8 cellular contexts compared by ENCODE assay signal in genomic region chr11:107591446-107592236, GRCh38. TPM values are rescaled to one million over a fixed set of nuclear protein-coding genes. Genes with fewer than 3 reads are reported as not detected.
DNase-seq lines count a peak whose midpoint lies in the region; ATAC-seq and TF ChIP-seq lines count a peak whose summit lies in the region.

No MANE protein-coding gene starts in this region.

- DNase-seq in NCI-H1417 (lab: John Stamatoyannopoulos, UW) (peak in 2 of 3 experiments; percentile 75 to 78), NCI-H1417 treated with DMSO at 0.1 percent for 48 hours (lab: John Stamatoyannopoulos, UW) (no peak), activated B cell treated with CpG ODN at 0.5 μM for 24 hours (peak; percentile 23), myocyte (ENCODE audit: low read depth) (peak; percentile 60), thyroid gland (peak in 1 of 2 donors; percentile 9), glomerular visceral epithelial cell (ENCODE audit: extremely low spot score) (no peak)
- no peak for DNase-seq in effector memory CD4-positive, alpha-beta T cell

- H3K9me3 Mint-ChIP-seq in activated B cell treated with CpG ODN at 0.5 μM for 24 hours, result no peaks in the 10 kb centered on the region

- H3K4me3 Mint-ChIP-seq in activated B cell treated with CpG ODN at 0.5 μM for 24 hours, result peak overlapping the region; percentile 81

- peaks cover 17% of the 10 kb centered on the region for H3K4me1 ChIP-seq in effector memory CD4-positive, alpha-beta T cell (ENCODE audit: control insufficient read depth, insufficient read depth, low read length, poor library complexity, severe bottlenecking)
- peaks cover 8 to 17% of the 10 kb centered on the region in 2 donors for H3K4me1 ChIP-seq in thyroid gland

- POLR2A ChIA-PET in activated B cell treated with CpG ODN at 0.5 μM for 24 hours (lab: Charles Lee), result interaction anchor here (0.5 kb wide), 1 partner anchor 8 kb away, joined by 3 read pairs; no protein-coding TSS in a partner anchor

- peaks cover 28% of the 10 kb centered on the region for H3K4me1 Mint-ChIP-seq in activated B cell treated with CpG ODN at 0.5 μM for 24 hours

- CTCF ChIA-PET in activated B cell treated with CpG ODN at 0.5 μM for 24 hours (lab: Charles Lee), result interaction anchor here (1.3 kb wide), 1 partner anchor 179 kb away, joined by 4 read pairs; no protein-coding TSS in a partner anchor

- TF ChIP-seq POLR2A in thyroid gland (IDR thresholded peaks at IDR 0.05), result no peak

- peak overlapping the region; percentile 64 for H3K4me3 ChIP-seq in effector memory CD4-positive, alpha-beta T cell (ENCODE audit: insufficient read depth, low read depth, low read length, poor library complexity, severe bottlenecking)
- peak overlapping the region; percentile 23 to 79 (median 43) for H3K4me3 ChIP-seq in thyroid gland (replicated peaks in 1 of 3)

- H3K27me3 Mint-ChIP-seq in activated B cell treated with CpG ODN at 0.5 μM for 24 hours, result peaks cover 67% of the 10 kb centered on the region

- peaks cover 42% of the 10 kb centered on the region for H3K27me3 ChIP-seq in effector memory CD4-positive, alpha-beta T cell (replicated peaks; ENCODE audit: control insufficient read depth, insufficient read depth, low read length, poor library complexity, severe bottlenecking)
- H3K27me3 ChIP-seq in thyroid gland, result no peaks in the 10 kb centered on the region

- H3K27ac ChIP-seq in effector memory CD4-positive, alpha-beta T cell (ENCODE audit: insufficient read depth, low read length, poor library complexity, severe bottlenecking), result no peak overlapping the region
- H3K27ac ChIP-seq in thyroid gland, result no peak overlapping the region

- peak; percentile 21 for ATAC-seq in HG03039 (IDR thresholded peaks at IDR 0.05; ENCODE audit: unreplicated experiment)
- peak; percentile 31 for ATAC-seq in activated B cell treated with CpG ODN at 0.5 μM for 24 hours (ENCODE audit: low read depth)

- TF ChIP-seq CTCF in activated B cell treated with CpG ODN at 0.5 μM for 24 hours (IDR thresholded peaks at IDR 0.05), result no peak
- TF ChIP-seq CTCF in thyroid gland (IDR thresholded peaks at IDR 0.05), result no peak

- H3K9me3 ChIP-seq in effector memory CD4-positive, alpha-beta T cell (ENCODE audit: control insufficient read depth, low read length), result no peaks in the 10 kb centered on the region
- H3K9me3 ChIP-seq in thyroid gland, result no peaks in the 10 kb centered on the region

- WGBS in thyroid gland, 2 donors, result 2% methylated on average over 23 to 31 of the region's 46 CpGs

- intact Hi-C loops in activated B cell treated with CpG ODN at 0.5 μM for 24 hours (cut with micrococcal nuclease), result no loop called here
- intact Hi-C loops in thyroid gland (cut with DNase I), result no loop called here

- H3K36me3 Mint-ChIP-seq in activated B cell treated with CpG ODN at 0.5 μM for 24 hours (ENCODE audit: low read depth), result no peaks in the 10 kb centered on the region

- no peak overlapping the region for H3K27ac Mint-ChIP-seq in activated B cell treated with CpG ODN at 0.5 μM for 24 hours

- no peaks in the 10 kb centered on the region for H3K36me3 ChIP-seq in effector memory CD4-positive, alpha-beta T cell (ENCODE audit: control insufficient read depth, insufficient read depth, low read length)
- no peaks in the 10 kb centered on the region for H3K36me3 ChIP-seq in thyroid gland

RNA-seq across cellular contexts. Expression of gene ELMOD1, which starts 0.7 kb away (rescaled TPM):
- total RNA-seq in activated B cell treated with CpG ODN at 0.5 μM for 24 hours (not detected in 2 replicates), myocyte (3.5 and 9.3 TPM in 2 replicates), thyroid gland (not detected)
- polyA plus RNA-seq in myocyte (2012), result 4.1 TPM

RNA-seq across cellular contexts. Expression of gene ALKBH8, which starts 26.1 kb away (rescaled TPM):
- total RNA-seq in activated B cell treated with CpG ODN at 0.5 μM for 24 hours (11.8 and 12.4 TPM in 2 replicates), myocyte (4.9 and 7.1 TPM in 2 replicates), thyroid gland (10 to 100 TPM in 3 of 4 donors, 1 to 10 TPM in 1; 7.4 to 11.6 (median 10.9) TPM)
- 4.2 TPM for polyA plus RNA-seq in myocyte (2012)

Comparison
In these comparisons a context has a peak if more than half of its experiments do, and no peak if none do; other contexts are left out.
1. DNase-seq: peak in NCI-H1417 (2 of 3), activated B cell treated with CpG ODN at 0.5 μM for 24 hours (single experiment) and myocyte (single experiment); none in NCI-H1417 treated with DMSO at 0.1 percent for 48 hours (single experiment), effector memory CD4-positive, alpha-beta T cell (0 of 3) and glomerular visceral epithelial cell (single experiment).